Comparison of ENCODE assay signal across 20 cellular contexts in genomic region chr14:46197856-46198255, GRCh38.
"Had no signal": no experiment of that assay in that cellular context is flagged by ENCODE, and none has a peak within 500 bp of the region (broad histone marks: within the 10 kb centered on the region; RNA-seq: fewer than 3 reads in every experiment).

No MANE protein-coding gene starts in this region.

- H3K4me1 Mint-ChIP-seq: activated T-helper 17 cell treated with anti-CD3 and anti-CD28 coated beads, Interleukin-2, amount 50 U/mL, for 72 hours; naive B cell; stimulated activated naive CD8-positive, alpha-beta T cell treated with anti-CD3 and anti-CD28 coated beads, Interleukin-15, amount 100 ng/mL, for 72 hours had no signal

- H3K4me1 ChIP-seq: adrenal gland, lower lobe of right lung, right atrium auricular region had no signal

- H3K4me3 Mint-ChIP-seq: activated T-helper 17 cell treated with anti-CD3 and anti-CD28 coated beads, Interleukin-2, amount 50 U/mL, for 72 hours; brain; naive B cell; stimulated activated naive CD8-positive, alpha-beta T cell treated with anti-CD3 and anti-CD28 coated beads, Interleukin-15, amount 100 ng/mL, for 72 hours had no signal

- DNase-seq: activated CD4-positive, alpha-beta T cell treated with anti-CD3 and anti-CD28 coated beads for 4 hours; activated CD8-positive, alpha-beta memory T cell treated with anti-CD3 and anti-CD28 coated beads for 24 hours; activated naive CD4-positive, alpha-beta T cell treated with anti-CD3 and anti-CD28 coated beads, Interleukin-2, amount 50 U/mL, for 16 hours; adrenal gland; cerebellar nuclear complex; dermis blood vessel endothelial cell; hippocampal formation; left cardiac atrium; lower lobe of right lung; naive B cell; stimulated activated CD4-positive, alpha-beta T cell treated with anti-CD3 and anti-CD28 coated beads, Interleukin-4, amount 100 ng/mL, for 4 hours; stimulated activated naive CD8-positive, alpha-beta T cell treated with anti-CD3 and anti-CD28 coated beads, Interleukin-15, amount 100 ng/mL, for 72 hours; T-helper 9 cell had no signal

- H3K27ac Mint-ChIP-seq: activated T-helper 17 cell treated with anti-CD3 and anti-CD28 coated beads, Interleukin-2, amount 50 U/mL, for 72 hours; brain; naive B cell; stimulated activated naive CD8-positive, alpha-beta T cell treated with anti-CD3 and anti-CD28 coated beads, Interleukin-15, amount 100 ng/mL, for 72 hours had no signal

- H3K27ac ChIP-seq: adrenal gland, lower lobe of right lung, neutrophil, right atrium auricular region, thoracic aorta, VCaP had no signal

- H3K9me3 ChIP-seq: lower lobe of right lung, neutrophil, right atrium auricular region, thoracic aorta had no signal

- H3K36me3 Mint-ChIP-seq: brain, naive B cell had no signal

- H3K36me3 ChIP-seq: adrenal gland, lower lobe of right lung, neutrophil, right atrium auricular region, thoracic aorta had no signal

- H3K27me3 ChIP-seq: adrenal gland, neutrophil, right atrium auricular region had no signal

- H3K27me3 Mint-ChIP-seq: activated T-helper 17 cell treated with anti-CD3 and anti-CD28 coated beads, Interleukin-2, amount 50 U/mL, for 72 hours; naive B cell; stimulated activated naive CD8-positive, alpha-beta T cell treated with anti-CD3 and anti-CD28 coated beads, Interleukin-15, amount 100 ng/mL, for 72 hours had no signal

- H3K4me3 ChIP-seq: adrenal gland, lower lobe of right lung, right atrium auricular region, skin epidermis, thoracic aorta had no signal

- ATAC-seq: activated T-helper 17 cell treated with anti-CD3 and anti-CD28 coated beads, Interleukin-2, amount 50 U/mL, for 72 hours; left cardiac atrium; lower lobe of right lung; stimulated activated naive CD8-positive, alpha-beta T cell treated with anti-CD3 and anti-CD28 coated beads, Interleukin-15, amount 100 ng/mL, for 72 hours had no signal
